10 cellular contexts compared by ENCODE assay signal in genomic region chr16:83900611-83901010, GRCh38. TPM values are rescaled to one million over a fixed set of nuclear protein-coding genes. Genes with fewer than 3 reads are reported as not detected.
DNase-seq lines count a peak whose midpoint lies in the region; ATAC-seq, FAIRE-seq and TF ChIP-seq lines count a peak whose summit lies in the region.
"Had no signal": no experiment of that assay in that cellular context is flagged by ENCODE, and none has a peak within 500 bp of the region (broad histone marks: within the 10 kb centered on the region; RNA-seq: fewer than 3 reads in every experiment).

No MANE protein-coding gene starts in this region.

- no peak for TF ChIP-seq RAD21 in K562 (CRISPR knock-in tag; conservative IDR thresholded peaks at IDR 0.05 in 1 of 2, IDR thresholded peaks at IDR 0.05 in 1 of 2)

- no peaks in the 10 kb centered on the region for H3K27me3 ChIP-seq in BLaER1
- H3K27me3 ChIP-seq in K562 (ENCODE audit: control insufficient read depth in 2 of 2, insufficient read depth in 2 of 2, low read length in 2 of 2): peaks cover 3 to 14% of the 10 kb centered on the region in 2 experiments; a peak in 3 of 5 replicates
- no peaks in the 10 kb centered on the region for H3K27me3 ChIP-seq in WERI-Rb-1 (ENCODE audit: insufficient read depth, low read depth, severe bottlenecking)
- H3K27me3 ChIP-seq in effector memory CD4-positive, alpha-beta T cell (replicated peaks; ENCODE audit: control insufficient read depth, insufficient read depth, low read length, poor library complexity, severe bottlenecking): no peaks in the 10 kb centered on the region

- H3K79me2 ChIP-seq in K562 (ENCODE audit: control insufficient read depth, insufficient read depth, low read length): peaks cover 5% of the 10 kb centered on the region; the same call in 1 of the 3 replicates

- BruUV-seq in K562 (replicated peaks; lab: Mats Ljungman, UMichigan): TSS peak; percentile 46

- H3K4me3 ChIP-seq in BLaER1 (no peak overlapping the region), K562 (no peak overlapping the region), WERI-Rb-1 (ENCODE audit: low read depth, low read length) (no peak overlapping the region)
- H3K4me3 ChIP-seq in effector memory CD4-positive, alpha-beta T cell (ENCODE audit: insufficient read depth, low read depth, low read length, poor library complexity, severe bottlenecking): no peak overlapping the region

- H3K4me1 Mint-ChIP-seq in nephron progenitor cell: peaks cover 39% of the 10 kb centered on the region

- peaks cover 9% of the 10 kb centered on the region for H3K27me3 Mint-ChIP-seq in nephron progenitor cell (ENCODE audit: low read depth, poor library complexity)

- CTCF ChIA-PET in K562 (lab: Yijun Ruan, JAX; ENCODE audit: low intra/inter-chr PET ratio): no interaction called here

- H2AFZ ChIP-seq in K562 (ENCODE audit: low read depth, low read length): no peak overlapping the region

- no peak overlapping the region for H3K27ac ChIP-seq in BLaER1
- H3K27ac ChIP-seq in K562 (ENCODE audit: extremely low read depth, low read depth, low read length): no peak overlapping the region
- H3K27ac ChIP-seq in WERI-Rb-1: no peak overlapping the region
- no peak overlapping the region for H3K27ac ChIP-seq in effector memory CD4-positive, alpha-beta T cell (ENCODE audit: insufficient read depth, low read length, poor library complexity, severe bottlenecking)

- H3K4me1 ChIP-seq in BLaER1 (peaks cover 32% of the 10 kb centered on the region), K562 (replicated peaks in 1 of 2; ENCODE audit: control insufficient read depth in 2 of 2, insufficient read depth in 2 of 2, low read length in 2 of 2) (peaks cover 9 to 14% of the 10 kb centered on the region in 2 experiments; a peak in 4 of 5 replicates)
- peaks cover 7% of the 10 kb centered on the region for H3K4me1 ChIP-seq in effector memory CD4-positive, alpha-beta T cell (ENCODE audit: control insufficient read depth, insufficient read depth, low read length, poor library complexity, severe bottlenecking)

- no peak for ATAC-seq in K562
- ATAC-seq: activated CD8-positive, alpha-beta memory T cell treated with anti-CD3 and anti-CD28 coated beads, Interleukin-2, amount 10 ng/mL, durations not matched to agents 7 days and 5 days had no signal

- no peak overlapping the region for H3K9ac ChIP-seq in BLaER1
- no peak overlapping the region for H3K9ac ChIP-seq in K562 (ENCODE audit: insufficient read depth in 1 of 2, low read depth in 2 of 2, low read length in 2 of 2)

- TF ChIP-seq CTCF in K562 (IDR thresholded peaks at IDR 0.05 in 2 of 3, conservative IDR thresholded peaks at IDR 0.05 in 1 of 3; ENCODE audit: insufficient read depth in 2 of 3, low read depth in 1 of 3, low read length in 3 of 3): no peak
- TF ChIP-seq CTCF in nephron progenitor cell (IDR thresholded peaks at IDR 0.05): no peak
- TF ChIP-seq CTCF in WERI-Rb-1 (IDR thresholded peaks at IDR 0.05; ENCODE audit: low read depth, low read length): no peak

- H3K9me3 Mint-ChIP-seq in nephron progenitor cell: no peaks in the 10 kb centered on the region
- H3K9me3 Mint-ChIP-seq: T-helper 1 cell treated with Interleukin-12 subunit alpha and Interleukin-12 subunit beta and Interleukin-4 antibody, amounts not matched to agents 30 μg/mL and 1 μg/mL, for 36 hours had no signal

- no peaks in the 10 kb centered on the region for H3K9me1 ChIP-seq in K562 (ENCODE audit: control insufficient read depth, insufficient read depth, low read length)

- peak overlapping the region; percentile 98 for H3K4me3 Mint-ChIP-seq in nephron progenitor cell

- no peaks in the 10 kb centered on the region for H3K36me3 Mint-ChIP-seq in nephron progenitor cell (ENCODE audit: low read depth)
- H3K36me3 Mint-ChIP-seq: activated CD8-positive, alpha-beta memory T cell treated with anti-CD3 and anti-CD28 coated beads, Interleukin-2, amount 10 ng/mL, durations not matched to agents 7 days and 5 days had no signal

- in situ Hi-C loops in Caki2 (cut with HindIII; ENCODE audit: low pct_unique_long_range_greater_than_20kb, low sequenced_read_pairs): no loop called here
- in situ Hi-C loops in K562 (cut with MboI): no loop called here

- no peak for TF ChIP-seq POLR2A in K562 (conservative IDR thresholded peaks at IDR 0.05)

- 78% methylated on average over 8 of the region's 8 CpGs for WGBS in K562 (ENCODE audit: insufficient coverage, low coverage, missing lambda C conversion rate)

- no peak overlapping the region for H3K27ac Mint-ChIP-seq in nephron progenitor cell
- H3K27ac Mint-ChIP-seq: activated CD8-positive, alpha-beta memory T cell treated with anti-CD3 and anti-CD28 coated beads, Interleukin-2, amount 10 ng/mL, durations not matched to agents 7 days and 5 days had no signal

- H3K4me2 ChIP-seq in BLaER1: peak overlapping the region; percentile 87
- no peak overlapping the region for H3K4me2 ChIP-seq in K562 (ENCODE audit: insufficient read depth, low read length)

- H3K9me3 ChIP-seq in BLaER1: no peaks in the 10 kb centered on the region
- no peaks in the 10 kb centered on the region for H3K9me3 ChIP-seq in K562 (replicated peaks; ENCODE audit: control insufficient read depth, insufficient read depth, low read depth, low read length)
- H3K9me3 ChIP-seq in WERI-Rb-1 (ENCODE audit: severe bottlenecking): no peaks in the 10 kb centered on the region
- no peaks in the 10 kb centered on the region for H3K9me3 ChIP-seq in effector memory CD4-positive, alpha-beta T cell (ENCODE audit: control insufficient read depth, low read length)

- TF ChIP-seq EP300 in K562 (IDR thresholded peaks at IDR 0.05; ENCODE audit: low read length): no peak

- DNase-seq in Caki2 (ENCODE audit: low read depth) (peak; percentile 39), K562 (ENCODE audit: extremely low read depth in 1 of 4, low spot score in 3 of 4) (no peak), nephron progenitor cell (no peak), WERI-Rb-1 (no peak), dedifferentiated amniotic fluid mesenchymal stem cell (ENCODE audit: extremely low spot score) (no peak)
- no peak for DNase-seq in effector memory CD4-positive, alpha-beta T cell
- DNase-seq: activated CD8-positive, alpha-beta memory T cell treated with anti-CD3 and anti-CD28 coated beads, Interleukin-2, amount 10 ng/mL, durations not matched to agents 7 days and 5 days had no signal

- peaks cover 30% of the 10 kb centered on the region for H3K36me3 ChIP-seq in BLaER1
- H3K36me3 ChIP-seq in K562 (ENCODE audit: control insufficient read depth, insufficient read depth, low read length): no peaks in the 10 kb centered on the region
- H3K36me3 ChIP-seq in WERI-Rb-1: no peaks in the 10 kb centered on the region
- H3K36me3 ChIP-seq in effector memory CD4-positive, alpha-beta T cell (ENCODE audit: control insufficient read depth, insufficient read depth, low read length): no peaks in the 10 kb centered on the region

- FAIRE-seq in K562 (lab: Jason Lieb, UNC): no peak
- FAIRE-seq: endothelial cell of umbilical vein had no signal

- intact Hi-C loops in K562 (cut with micrococcal nuclease): no loop called here

- H4K20me1 ChIP-seq in BLaER1 (peaks cover 57% of the 10 kb centered on the region), K562 (replicated peaks; ENCODE audit: control insufficient read depth, insufficient read depth, low read length) (no peaks in the 10 kb centered on the region; the same call in none of the 2 replicates)

- POLR2A ChIA-PET in K562 (lab: Yijun Ruan, JAX): interaction anchor here (1.2 kb wide), 1 partner anchor 36 kb away, joined by 3 read pairs; no protein-coding TSS in a partner anchor

TF ChIP-seq in K562, 482 proteins besides CTCF, POLR2A, EP300 and RAD21 (continues in another document):
- no peak for TF ChIP-seq XRCC3 (IDR thresholded peaks at IDR 0.05)

RNA-seq across cellular contexts. Expression of gene MLYCD, which starts 1.7 kb away (rescaled TPM):
- total RNA-seq in Caki2 (2014; rRNA removed; shearing (Covaris generic); ENCODE audit: low replicate concordance): 2.6 and 3.3 TPM in 2 replicates
- 7.7 TPM in 2 replicates for total RNA-seq in K562 (2011; cell fraction: chromatin; rRNA removed; ENCODE audit: low replicate concordance)
- 4.7 and 5.0 TPM in 2 replicates for total RNA-seq in K562 (2011; cell fraction: nucleolus; rRNA removed)
- total RNA-seq in K562 (2011; cell fraction: nucleoplasm; rRNA removed): 5.7 and 6.9 TPM in 2 replicates
- total RNA-seq in K562 (2014; rRNA removed) (1.00 and 1.7 TPM in 2 replicates), K562 (2014; rRNA removed; fragmentation: Illumina TruSeq; extraction: Trizol) (0.89 and 1.0 TPM in 2 replicates), K562 (2015; rRNA removed; fragmentation: Illumina TruSeq; extraction: Trizol) (1.0 and 1.2 TPM in 2 replicates), K562 (2021) (1.8 and 2.0 TPM in 2 replicates)
- polyA plus RNA-seq in K562 (2011; rRNA removed) (1.1 and 1.5 TPM in 2 replicates), K562 (2014; fragmentation: Illumina TruSeq; extraction: Trizol) (0.77 and 0.91 TPM in 2 replicates), K562 (2014; fragmentation: Nextera tagmentation; extraction: Ambion mirVana) (under 1 TPM; 0.15 to 0.27 TPM), K562 (2014; rRNA removed) (1.2 and 1.5 TPM in 2 replicates)
- polyA plus RNA-seq in K562 (2011; cell fraction: cytosol; rRNA removed): 0.88 and 1.4 TPM in 2 replicates
- polyA plus RNA-seq in K562 (2011; cell fraction: nucleus; rRNA removed): 3.4 and 3.8 TPM in 2 replicates
- 1.1 and 1.6 TPM in 2 replicates for polyA plus RNA-seq in K562 (2012)
- polyA minus RNA-seq in K562 (2011; rRNA and poly(A)+ RNA removed): 2.9 and 5.3 TPM in 2 replicates
- polyA minus RNA-seq in K562 (2011; cell fraction: cytosol; rRNA and poly(A)+ RNA removed): 0.48 and 1.5 TPM in 2 replicates
- 2.7 and 4.3 TPM in 2 replicates for polyA minus RNA-seq in K562 (2011; cell fraction: nucleus; rRNA and poly(A)+ RNA removed)

RNA-seq across cellular contexts. Expression of gene OSGIN1, which starts 52.4 kb away (rescaled TPM):
- total RNA-seq in Caki2 (2014; rRNA removed; shearing (Covaris generic); ENCODE audit: low replicate concordance): 65.3 and 69.7 TPM in 2 replicates
- 14.7 and 21.6 TPM in 2 replicates for total RNA-seq in K562 (2011; cell fraction: chromatin; rRNA removed; ENCODE audit: low replicate concordance)
- total RNA-seq in K562 (2011; cell fraction: nucleolus; rRNA removed): 13.6 and 14.8 TPM in 2 replicates
- 10.9 and 13.7 TPM in 2 replicates for total RNA-seq in K562 (2011; cell fraction: nucleoplasm; rRNA removed)
- total RNA-seq in K562 (2014; rRNA removed): 1.9 and 2.2 TPM in 2 replicates
- total RNA-seq in K562 (2014; rRNA removed; fragmentation: Illumina TruSeq; extraction: Trizol): 0.45 and 0.76 TPM in 2 replicates
- total RNA-seq in K562 (2015; rRNA removed; fragmentation: Illumina TruSeq; extraction: Trizol): 1.6 and 1.8 TPM in 2 replicates
- 3.6 and 4.2 TPM in 2 replicates for total RNA-seq in K562 (2021)
- polyA plus RNA-seq in K562 (2011; rRNA removed): 1.6 and 4.2 TPM in 2 replicates
- 4.9 and 9.7 TPM in 2 replicates for polyA plus RNA-seq in K562 (2011; cell fraction: cytosol; rRNA removed)
- polyA plus RNA-seq in K562 (2011; cell fraction: nucleus; rRNA removed): 3.1 and 6.8 TPM in 2 replicates
- 4.0 and 5.5 TPM in 2 replicates for polyA plus RNA-seq in K562 (2012)
- 1.7 and 5.8 TPM in 2 replicates for polyA plus RNA-seq in K562 (2014; fragmentation: Illumina TruSeq; extraction: Trizol)
- polyA plus RNA-seq in K562 (2014; fragmentation: Nextera tagmentation; extraction: Ambion mirVana): under 1 TPM; 0.03 to 0.04 TPM
- 1.8 and 3.0 TPM in 2 replicates for polyA plus RNA-seq in K562 (2014; rRNA removed)
- 0.91 and 1.2 TPM in 2 replicates for polyA minus RNA-seq in K562 (2011; rRNA and poly(A)+ RNA removed)
- polyA minus RNA-seq in K562 (2011; cell fraction: cytosol; rRNA and poly(A)+ RNA removed): 2.9 and 4.9 TPM in 2 replicates
- 3.5 and 6.9 TPM in 2 replicates for polyA minus RNA-seq in K562 (2011; cell fraction: nucleus; rRNA and poly(A)+ RNA removed)
